ENCODE assay signal across 19 cellular contexts in genomic region chr1:10659218-10659617, GRCh38.
DNase-seq lines count a peak whose midpoint lies in the region; ATAC-seq, FAIRE-seq and TF ChIP-seq lines count a peak whose summit lies in the region.
"Had no signal": no experiment of that assay in that cellular context is flagged by ENCODE, and none has a peak within 500 bp of the region (broad histone marks: within the 10 kb centered on the region; RNA-seq: fewer than 3 reads in every experiment).

No MANE protein-coding gene starts in this region.

- H4K8ac ChIP-seq in mesenchymal stem cell (ENCODE audit: low read length), result no peak overlapping the region

- peaks cover 2% of the 10 kb centered on the region for H3K36me3 Mint-ChIP-seq in progenitor cell of endocrine pancreas (ENCODE audit: insufficient read depth)

- no peaks in the 10 kb centered on the region for H3K79me2 ChIP-seq in K562 (ENCODE audit: control insufficient read depth, insufficient read depth, low read length)

- H4K91ac ChIP-seq in mesenchymal stem cell (ENCODE audit: low read length), result peak overlapping the region; percentile 37

- H2AK5ac ChIP-seq in mesenchymal stem cell (ENCODE audit: low read length, severe bottlenecking), result no peak overlapping the region

- no peak overlapping the region for H3K14ac ChIP-seq in mesenchymal stem cell (ENCODE audit: low read length in 2 of 2)

- H3K4me1 Mint-ChIP-seq in progenitor cell of endocrine pancreas (ENCODE audit: low read depth), result peaks cover 3% of the 10 kb centered on the region
- H3K4me1 Mint-ChIP-seq: CD4-positive, CD25-positive, alpha-beta regulatory T cell; CD8-positive, alpha-beta memory T cell had no signal

- no peaks in the 10 kb centered on the region for H3K9me3 Mint-ChIP-seq in progenitor cell of endocrine pancreas (ENCODE audit: low read depth)
- H3K9me3 Mint-ChIP-seq: CD4-positive, CD25-positive, alpha-beta regulatory T cell; CD8-positive, alpha-beta memory T cell had no signal

- no peak for TF ChIP-seq CTCF in HEK293 (tag by site-specific recombination; IDR thresholded peaks at IDR 0.05)
- TF ChIP-seq CTCF in K562 (IDR thresholded peaks at IDR 0.05 in 2 of 3, conservative IDR thresholded peaks at IDR 0.05 in 1 of 3; ENCODE audit: insufficient read depth in 2 of 3, low read depth in 1 of 3, low read length in 3 of 3), result no peak
- no peak for TF ChIP-seq CTCF in sigmoid colon (IDR thresholded peaks at IDR 0.05)
- no peak for TF ChIP-seq CTCF in progenitor cell of endocrine pancreas (IDR thresholded peaks at IDR 0.05; ENCODE audit: unreplicated experiment)

- H3K23ac ChIP-seq in mesenchymal stem cell (ENCODE audit: low read length in 2 of 2), result no peak overlapping the region

- H3K4me3 ChIP-seq in HEK293 (ENCODE audit: low read depth, low read length) (no peak overlapping the region), K562 (no peak overlapping the region), mesenchymal stem cell (ENCODE audit: insufficient read depth in 1 of 2, low read depth in 1 of 2, low read length in 2 of 2) (no peak overlapping the region), sigmoid colon (no peak overlapping the region)
- H3K4me3 ChIP-seq: GM12878 had no signal

- no peaks in the 10 kb centered on the region for H3K79me1 ChIP-seq in mesenchymal stem cell (replicated peaks; ENCODE audit: low read length, poor library complexity, severe bottlenecking)

- in situ Hi-C loops in K562 (cut with MboI), result no loop called here

- TF ChIP-seq EP300 in K562 (IDR thresholded peaks at IDR 0.05; ENCODE audit: low read length) (no peak), sigmoid colon (IDR thresholded peaks at IDR 0.05) (no peak)

- no peak overlapping the region for H2BK120ac ChIP-seq in mesenchymal stem cell (ENCODE audit: low read depth, low read length)

- DNase-seq in K562 (ENCODE audit: extremely low read depth in 1 of 4, low spot score in 3 of 4) (no peak), mesenchymal stem cell (no peak), sigmoid colon (no peak), progenitor cell of endocrine pancreas (ENCODE audit: low spot score, unreplicated experiment) (no peak), HK-2 (ENCODE audit: unreplicated experiment) (no peak), occipital lobe (lab: John Stamatoyannopoulos, UW) (no peak)
- DNase-seq: BE2C; C1 segment of cervical spinal cord; CD4-positive, CD25-positive, alpha-beta regulatory T cell; CD8-positive, alpha-beta memory T cell; COR-L47; DMS79 treated with DMSO at 0.1 percent for 48 hours; GOT3; H7 had no signal

- H3K4ac ChIP-seq in mesenchymal stem cell (ENCODE audit: low read depth in 1 of 2, low read length in 2 of 2), result no peak overlapping the region

- H3K4me1 ChIP-seq in HEK293 (ENCODE audit: control insufficient read depth, insufficient read depth, low read length) (no peaks in the 10 kb centered on the region), K562 (replicated peaks in 1 of 2; ENCODE audit: control insufficient read depth in 2 of 2, insufficient read depth in 2 of 2, low read length in 2 of 2) (peaks cover 0 to 58% of the 10 kb centered on the region in 2 experiments; a peak in 1 of 5 replicates), mesenchymal stem cell (ENCODE audit: control insufficient read depth, insufficient read depth, low read depth, low read length) (peaks cover 14% of the 10 kb centered on the region), sigmoid colon (peaks cover 0 to 98% (median 80%) of the 10 kb centered on the region in 4 donors)

- H3K9me3 ChIP-seq in HEK293 (ENCODE audit: control insufficient read depth, insufficient read depth, low read depth, low read length) (no peaks in the 10 kb centered on the region), K562 (replicated peaks; ENCODE audit: control insufficient read depth, insufficient read depth, low read depth, low read length) (peaks cover 3% of the 10 kb centered on the region; the same call in 1 of the 2 replicates), mesenchymal stem cell (ENCODE audit: control insufficient read depth, low read length) (no peaks in the 10 kb centered on the region), sigmoid colon (no peaks in the 10 kb centered on the region)
- H3K9me3 ChIP-seq: BE2C had no signal

- H3K27ac ChIP-seq in HEK293 (ENCODE audit: extremely low read depth, low read depth, low read length) (no peak overlapping the region), K562 (ENCODE audit: extremely low read depth, low read depth, low read length) (no peak overlapping the region), mesenchymal stem cell (ENCODE audit: low read length, poor library complexity, severe bottlenecking) (no peak overlapping the region), sigmoid colon (peak overlapping the region; percentile 81 to 98 (median 94))

- peaks cover 20% of the 10 kb centered on the region for H4K20me1 ChIP-seq in K562 (replicated peaks; ENCODE audit: control insufficient read depth, insufficient read depth, low read length)

- TF ChIP-seq POLR2A in K562 (conservative IDR thresholded peaks at IDR 0.05) (no peak), sigmoid colon (IDR thresholded peaks at IDR 0.05) (no peak)

- no peak overlapping the region for H3K4me2 ChIP-seq in K562 (ENCODE audit: insufficient read depth, low read length)
- H3K4me2 ChIP-seq in mesenchymal stem cell (ENCODE audit: low read length, poor library complexity, severe bottlenecking), result no peak overlapping the region

- no peaks in the 10 kb centered on the region for H3K27me3 Mint-ChIP-seq in progenitor cell of endocrine pancreas
- H3K27me3 Mint-ChIP-seq: CD4-positive, CD25-positive, alpha-beta regulatory T cell; CD8-positive, alpha-beta memory T cell had no signal

- no peak overlapping the region for H2AFZ ChIP-seq in K562 (ENCODE audit: low read depth, low read length)
- H2AFZ ChIP-seq in mesenchymal stem cell (ENCODE audit: low read depth, low read length), result no peak overlapping the region

- no peak overlapping the region for H2BK12ac ChIP-seq in mesenchymal stem cell (ENCODE audit: low read length in 2 of 2)

- H2BK5ac ChIP-seq in mesenchymal stem cell (ENCODE audit: low read depth, low read length, poor library complexity, severe bottlenecking), result no peak overlapping the region

- 37% methylated on average over 18 of the region's 18 CpGs for WGBS in K562 (ENCODE audit: insufficient coverage, low coverage, missing lambda C conversion rate)
- 94% methylated on average over 18 of the region's 18 CpGs for WGBS in mesenchymal stem cell
- 95% methylated on average over 18 of the region's 18 CpGs for WGBS in sigmoid colon, 2 donors

- H3K27me3 ChIP-seq in K562 (ENCODE audit: control insufficient read depth in 2 of 2, insufficient read depth in 2 of 2, low read length in 2 of 2) (peaks cover 37 to 81% of the 10 kb centered on the region in 2 experiments), mesenchymal stem cell (ENCODE audit: control insufficient read depth in 1 of 2, insufficient read depth in 1 of 2, low read length in 2 of 2) (peaks cover 5 to 70% of the 10 kb centered on the region in 2 experiments), sigmoid colon (no peaks in the 10 kb centered on the region)
- H3K27me3 ChIP-seq: BE2C had no signal

- intact Hi-C loops in K562 (cut with micrococcal nuclease), result no loop called here
- intact Hi-C loops in sigmoid colon (cut with DNase I), result loop anchor here (2.0 kb wide), 1 partner anchor 32 kb away; no protein-coding TSS in a partner anchor

- no peak overlapping the region for H3K4me3 Mint-ChIP-seq in progenitor cell of endocrine pancreas (ENCODE audit: low read depth)
- H3K4me3 Mint-ChIP-seq: CD4-positive, CD25-positive, alpha-beta regulatory T cell; CD8-positive, alpha-beta memory T cell had no signal

- TF ChIP-seq RAD21 in K562 (CRISPR knock-in tag; conservative IDR thresholded peaks at IDR 0.05 in 1 of 2, IDR thresholded peaks at IDR 0.05 in 1 of 2), result no peak

- no peak overlapping the region for H3K9ac ChIP-seq in K562 (ENCODE audit: insufficient read depth in 1 of 2, low read depth in 2 of 2, low read length in 2 of 2)
- H3K9ac ChIP-seq in mesenchymal stem cell (ENCODE audit: low read length), result no peak overlapping the region

- no peaks in the 10 kb centered on the region for H3K9me1 ChIP-seq in K562 (ENCODE audit: control insufficient read depth, insufficient read depth, low read length)

- peaks cover 0 to 36% of the 10 kb centered on the region in 2 experiments; a peak in 1 of 3 replicates for H3K36me3 ChIP-seq in HEK293 (ENCODE audit: control insufficient read depth in 2 of 2, insufficient read depth in 1 of 2, low read length in 2 of 2)
- no peaks in the 10 kb centered on the region for H3K36me3 ChIP-seq in K562 (ENCODE audit: control insufficient read depth, insufficient read depth, low read length)
- peaks cover 0 to 6% of the 10 kb centered on the region in 2 experiments for H3K36me3 ChIP-seq in mesenchymal stem cell (ENCODE audit: control insufficient read depth in 1 of 2, insufficient read depth in 2 of 2, low read depth in 1 of 2, low read length in 2 of 2)
- peaks cover 5 to 23% (median 7%) of the 10 kb centered on the region in 4 donors for H3K36me3 ChIP-seq in sigmoid colon
- H3K36me3 ChIP-seq: BE2C had no signal

- no peak for FAIRE-seq in K562 (lab: Jason Lieb, UNC)
- FAIRE-seq: D721Med, GM12878 had no signal

- no peak overlapping the region for H3K18ac ChIP-seq in mesenchymal stem cell (ENCODE audit: low read depth in 1 of 2, low read length in 2 of 2)

- ATAC-seq in K562, result no peak
- ATAC-seq in SK-N-SH treated with all-trans-retinoic acid at 6 μM for 48 hours, result no peak
- ATAC-seq: GM12878, HCT116 had no signal

- no TSS peak for BruUV-seq in K562 (replicated peaks; lab: Mats Ljungman, UMichigan)

- no peak overlapping the region for H2BK15ac ChIP-seq in mesenchymal stem cell (ENCODE audit: low read depth, poor library complexity, severe bottlenecking)

- POLR2A ChIA-PET in HEK293 (lab: Yijun Ruan, JAX), result no interaction called here
- POLR2A ChIA-PET in K562 (lab: Yijun Ruan, JAX), result no interaction called here

- CTCF ChIA-PET in HEK293 (lab: Yijun Ruan, JAX), result no interaction called here
- CTCF ChIA-PET in K562 (lab: Yijun Ruan, JAX; ENCODE audit: low intra/inter-chr PET ratio), result no interaction called here

- H3K27ac Mint-ChIP-seq in progenitor cell of endocrine pancreas, result no peak overlapping the region
- H3K27ac Mint-ChIP-seq: CD4-positive, CD25-positive, alpha-beta regulatory T cell had no signal

TF ChIP-seq in HEK293, 187 proteins besides CTCF, POLR2A, EP300 and RAD21 (continues in another document):
- no peak for TF ChIP-seq KLF10 (tag by site-specific recombination; IDR thresholded peaks at IDR 0.05)
- TF ChIP-seq BCL11B (tag by site-specific recombination; IDR thresholded peaks at IDR 0.05; ENCODE audit: low read depth), result no peak
- no peak for TF ChIP-seq ZNF132 (tag by site-specific recombination; IDR thresholded peaks at IDR 0.05; ENCODE audit: borderline replicate concordance)

TF ChIP-seq in K562, 482 proteins besides CTCF, POLR2A, EP300 and RAD21 (continues in another document):
- TF ChIP-seq EGR1 (conservative IDR thresholded peaks at IDR 0.05) (peak; percentile 55; the same call in 1 of the 2 replicates), DACH1 (IDR thresholded peaks at IDR 0.05; ENCODE audit: partially characterized antibody) (no peak), NR1H2 (CRISPR knock-in tag; IDR thresholded peaks at IDR 0.05) (no peak)

TF ChIP-seq in SK-N-SH treated with all-trans-retinoic acid at 6 μM for 48 hours, 23 proteins besides CTCF, POLR2A, EP300 and RAD21 (continues in another document):
- TF ChIP-seq TOX (CRISPR knock-in tag; IDR thresholded peaks at IDR 0.05; ENCODE audit: borderline replicate concordance), result no peak
- no peak for TF ChIP-seq ZFP30 (CRISPR knock-in tag; IDR thresholded peaks at IDR 0.05)
- no peak for TF ChIP-seq OSR1 (CRISPR knock-in tag; IDR thresholded peaks at IDR 0.05)

Comparison
In these comparisons a context has a peak if more than half of its experiments do, and no peak if none do; other contexts are left out.
1. H3K27ac ChIP-seq: peak in sigmoid colon (4 of 4); none in HEK293 (single experiment), K562 (single experiment) and mesenchymal stem cell (single experiment).